In genomic region chr12:12954361-12954760, GRCh38 we compare ENCODE assay signal across 34 cellular contexts. TPM values are rescaled to one million over a fixed set of nuclear protein-coding genes. Genes with fewer than 3 reads are reported as not detected.
DNase-seq lines count a peak whose midpoint lies in the region; ATAC-seq and TF ChIP-seq lines count a peak whose summit lies in the region.
"Had no signal": no experiment of that assay in that cellular context is flagged by ENCODE, and none has a peak within 500 bp of the region (broad histone marks: within the 10 kb centered on the region; RNA-seq: fewer than 3 reads in every experiment).

No MANE protein-coding gene starts in this region.

- no peak overlapping the region for H3K56ac ChIP-seq in IMR-90 (ENCODE audit: extremely low read depth, insufficient read depth, low read length)

- no peak overlapping the region for H4K8ac ChIP-seq in IMR-90 (ENCODE audit: low read depth in 2 of 2, low read length in 2 of 2)

- no peak overlapping the region for H3K27ac Mint-ChIP-seq in osteocyte (ENCODE audit: unreplicated experiment)
- H3K27ac Mint-ChIP-seq: activated CD8-positive, alpha-beta memory T cell treated with anti-CD3 and anti-CD28 coated beads, Interleukin-2, amount 10 ng/mL, durations not matched to agents 7 days and 5 days; activated naive CD4-positive, alpha-beta T cell treated with anti-CD3 and anti-CD28 coated beads, Interleukin-2, amount 10 ng/mL, durations not matched to agents 7 days and 5 days; activated T-cell treated with anti-CD3 and anti-CD28 coated beads, Interleukin-2, amount 50 U/mL, for 72 hours; CD4-positive, alpha-beta memory T cell; dendritic cell treated with granulocyte-macrophage colony-stimulating factor and Interleukin-4, amounts not matched to agents 40 ng/mL and 50 ng/mL, for 4 days; mesothelial cell of epicardium; naive thymus-derived CD4-positive, alpha-beta T cell; stimulated activated naive B cell treated with anti-CD40 and anti-IgM and Interleukin-4, amounts not matched to agents 10 μg/mL and 1 μg/mL and 100 μg/mL, for 72 hours; T-helper 2 cell treated with Interferon-gamma antibody and Interleukin-4, amounts not matched to agents 5 μg/mL and 100 μg/mL, for 36 hours had no signal

- H4K20me1 ChIP-seq in IMR-90 (ENCODE audit: insufficient read depth, low read length), result no peaks in the 10 kb centered on the region

- H3K9me3 Mint-ChIP-seq in osteocyte (ENCODE audit: unreplicated experiment), result no peaks in the 10 kb centered on the region
- H3K9me3 Mint-ChIP-seq: activated naive CD4-positive, alpha-beta T cell treated with anti-CD3 and anti-CD28 coated beads, Interleukin-2, amount 10 ng/mL, durations not matched to agents 7 days and 5 days; activated T-cell treated with anti-CD3 and anti-CD28 coated beads, Interleukin-2, amount 50 U/mL, for 72 hours; CD4-positive, alpha-beta memory T cell; mesothelial cell of epicardium; stimulated activated naive B cell treated with anti-CD40 and anti-IgM and Interleukin-4, amounts not matched to agents 10 μg/mL and 1 μg/mL and 100 μg/mL, for 72 hours; T-helper 2 cell treated with Interferon-gamma antibody and Interleukin-4, amounts not matched to agents 5 μg/mL and 100 μg/mL, for 36 hours had no signal

- no peak overlapping the region for H2AFZ ChIP-seq in IMR-90 (replicated peaks; ENCODE audit: low read length, poor library complexity)

- H4K5ac ChIP-seq in IMR-90 (ENCODE audit: low read depth, low read length), result no peak overlapping the region

- H3K23ac ChIP-seq in IMR-90 (ENCODE audit: low read depth, low read length), result no peak overlapping the region

- H3K27me3 Mint-ChIP-seq in osteocyte (ENCODE audit: unreplicated experiment), result peaks cover 2% of the 10 kb centered on the region
- H3K27me3 Mint-ChIP-seq: dendritic cell treated with granulocyte-macrophage colony-stimulating factor and Interleukin-4, amounts not matched to agents 40 ng/mL and 50 ng/mL, for 4 days had no signal

- no peak overlapping the region for H3K4me3 ChIP-seq in IMR-90 (ENCODE audit: insufficient read depth, low read depth, low read length)
- H3K4me3 ChIP-seq: left lung, pancreas, right atrium auricular region, spleen had no signal

- in situ Hi-C loops in IMR-90 (cut with MboI; ENCODE audit: low sequenced_read_pairs), result no loop called here

- no peak overlapping the region for H3K9ac ChIP-seq in IMR-90 (ENCODE audit: low read depth, low read length)
- H3K9ac ChIP-seq: KMS-11 had no signal

- H2AK9ac ChIP-seq in IMR-90 (replicated peaks; ENCODE audit: low read depth, low read length, poor library complexity), result no peak overlapping the region

- WGBS in IMR-90 (ENCODE audit: extremely low coverage in 2 of 2, insufficient read length in 1 of 2), 2 experiments, result no CpG with 5 or more reads among the region's 5 CpGs

- no peak overlapping the region for H2BK120ac ChIP-seq in IMR-90 (ENCODE audit: low read depth, low read length)

- H2AK5ac ChIP-seq in IMR-90 (ENCODE audit: low read depth, low read length), result no peak overlapping the region

- H4K91ac ChIP-seq in IMR-90 (ENCODE audit: insufficient read depth, low read depth, low read length), result no peak overlapping the region

- no peaks in the 10 kb centered on the region for H3K9me3 ChIP-seq in IMR-90 (ENCODE audit: control insufficient read depth, insufficient read depth, low read length)
- H3K9me3 ChIP-seq: left lung, pancreas, right atrium auricular region, spleen had no signal

- no peaks in the 10 kb centered on the region for H3K36me3 Mint-ChIP-seq in osteocyte (ENCODE audit: unreplicated experiment)
- H3K36me3 Mint-ChIP-seq: activated CD8-positive, alpha-beta memory T cell treated with anti-CD3 and anti-CD28 coated beads, Interleukin-2, amount 10 ng/mL, durations not matched to agents 7 days and 5 days; activated naive CD4-positive, alpha-beta T cell treated with anti-CD3 and anti-CD28 coated beads, Interleukin-2, amount 10 ng/mL, durations not matched to agents 7 days and 5 days; CD4-positive, alpha-beta memory T cell had no signal

- H3K27me3 ChIP-seq in IMR-90 (ENCODE audit: control insufficient read depth, insufficient read depth, low read length), result no peaks in the 10 kb centered on the region
- H3K27me3 ChIP-seq: left lung, pancreas, right atrium auricular region, spleen had no signal

- BruUV-seq in IMR-90 (replicated peaks; lab: Mats Ljungman, UMichigan), result no TSS peak

- H2BK20ac ChIP-seq in IMR-90 (ENCODE audit: low read depth, low read length), result no peak overlapping the region

- ATAC-seq in IMR-90 (ENCODE audit: low read depth), result no peak
- ATAC-seq in GM21367 (IDR thresholded peaks at IDR 0.05; ENCODE audit: unreplicated experiment), result no peak
- ATAC-seq: activated CD8-positive, alpha-beta memory T cell treated with anti-CD3 and anti-CD28 coated beads, Interleukin-2, amount 10 ng/mL, durations not matched to agents 7 days and 5 days; activated T-cell treated with anti-CD3 and anti-CD28 coated beads, Interleukin-2, amount 50 U/mL, for 72 hours; left lung; naive thymus-derived CD4-positive, alpha-beta T cell; stimulated activated naive B cell treated with anti-CD40 and anti-IgM and Interleukin-4, amounts not matched to agents 10 μg/mL and 1 μg/mL and 100 μg/mL, for 72 hours had no signal

- CTCF ChIA-PET in IMR-90 (lab: Yijun Ruan, JAX), result no interaction called here

- H3K14ac ChIP-seq in IMR-90 (replicated peaks; ENCODE audit: low read depth, low read length), result no peak overlapping the region

- intact Hi-C loops in IMR-90 (cut with micrococcal nuclease), result no loop called here

- dilution Hi-C loops in IMR-90 (cut with HindIII; ENCODE audit: low sequenced_read_pairs, unreplicated experiment), result no loop called here

- DNase-seq in IMR-90, result peak; percentile 55
- DNase-seq in glomerular visceral epithelial cell (ENCODE audit: extremely low spot score), result peak; percentile 23
- DNase-seq in stromal cell of bone marrow (ENCODE audit: low read depth), result peak; percentile 38
- no peak for DNase-seq in osteocyte (ENCODE audit: extremely low spot score, unreplicated experiment)
- no peak for DNase-seq in SHP77 treated with DMSO at 0.1 percent for 48 hours (lab: John Stamatoyannopoulos, UW)
- DNase-seq: activated CD4-positive, alpha-beta T cell treated with anti-CD3 and anti-CD28 coated beads, Interleukin-2, amount 50 U/mL, for 1 hour; activated CD8-positive, alpha-beta memory T cell treated with anti-CD3 and anti-CD28 coated beads, Interleukin-2, amount 10 ng/mL, durations not matched to agents 7 days and 5 days; activated naive CD4-positive, alpha-beta T cell treated with anti-CD3 and anti-CD28 coated beads, Interleukin-2, amount 10 ng/mL, durations not matched to agents 7 days and 5 days; activated T-cell treated with anti-CD3 and anti-CD28 coated beads, Interleukin-2, amount 50 U/mL, for 72 hours; AML-193; anterior cingulate cortex; caudate nucleus; CD4-positive, alpha-beta memory T cell; DMS 273 treated with DMSO at 0.1 percent for 48 hours; GF-D8; head of caudate nucleus; left lung; naive thymus-derived CD4-positive, alpha-beta T cell; NCI-H146; NCI-H748 treated with DMSO at 0.1 percent for 48 hours; pancreas; spleen; stimulated activated CD4-positive, alpha-beta T cell treated with anti-CD3 and anti-CD28 coated beads, Interleukin-4, amount 100 ng/mL, for 1 hour; stimulated activated naive B cell treated with anti-CD40 and anti-IgM and Interleukin-4, amounts not matched to agents 10 μg/mL and 1 μg/mL and 100 μg/mL, for 72 hours had no signal

- POLR2A ChIA-PET in IMR-90 (lab: Charles Lee; ENCODE audit: unreplicated experiment), result no interaction called here

- peaks cover 3% of the 10 kb centered on the region for H3K4me1 Mint-ChIP-seq in osteocyte (ENCODE audit: unreplicated experiment)
- H3K4me1 Mint-ChIP-seq: activated CD8-positive, alpha-beta memory T cell treated with anti-CD3 and anti-CD28 coated beads, Interleukin-2, amount 10 ng/mL, durations not matched to agents 7 days and 5 days; activated naive CD4-positive, alpha-beta T cell treated with anti-CD3 and anti-CD28 coated beads, Interleukin-2, amount 10 ng/mL, durations not matched to agents 7 days and 5 days; CD4-positive, alpha-beta memory T cell; naive thymus-derived CD4-positive, alpha-beta T cell; stimulated activated naive B cell treated with anti-CD40 and anti-IgM and Interleukin-4, amounts not matched to agents 10 μg/mL and 1 μg/mL and 100 μg/mL, for 72 hours had no signal

- no peak overlapping the region for H3K27ac ChIP-seq in IMR-90 (ENCODE audit: insufficient read depth, low read length)
- H3K27ac ChIP-seq in VCaP, result peak overlapping the region; percentile 64
- H3K27ac ChIP-seq: KMS-11, left lung, pancreas, right atrium auricular region, spleen had no signal

- no peak for TF ChIP-seq POLR2A in IMR-90 (IDR thresholded peaks at IDR 0.05; ENCODE audit: low read depth, low read length)

- TF ChIP-seq CTCF in IMR-90 (conservative IDR thresholded peaks at IDR 0.05; ENCODE audit: low read depth, low read length) (no peak), VCaP (conservative IDR thresholded peaks at IDR 0.05) (no peak), osteocyte (IDR thresholded peaks at IDR 0.05) (no peak)

- no peak overlapping the region for H3K4ac ChIP-seq in IMR-90 (ENCODE audit: low read depth, low read length)

- no peak overlapping the region for H3K18ac ChIP-seq in IMR-90 (ENCODE audit: low read depth, low read length)

- TF ChIP-seq RAD21 in IMR-90 (IDR thresholded peaks at IDR 0.05; ENCODE audit: low read length), result no peak

- H3K4me3 Mint-ChIP-seq in osteocyte (ENCODE audit: unreplicated experiment), result no peak overlapping the region
- H3K4me3 Mint-ChIP-seq: activated CD8-positive, alpha-beta memory T cell treated with anti-CD3 and anti-CD28 coated beads, Interleukin-2, amount 10 ng/mL, durations not matched to agents 7 days and 5 days; activated naive CD4-positive, alpha-beta T cell treated with anti-CD3 and anti-CD28 coated beads, Interleukin-2, amount 10 ng/mL, durations not matched to agents 7 days and 5 days; activated T-cell treated with anti-CD3 and anti-CD28 coated beads, Interleukin-2, amount 50 U/mL, for 72 hours; CD4-positive, alpha-beta memory T cell; dendritic cell treated with granulocyte-macrophage colony-stimulating factor and Interleukin-4, amounts not matched to agents 40 ng/mL and 50 ng/mL, for 4 days; mesothelial cell of epicardium; stimulated activated naive B cell treated with anti-CD40 and anti-IgM and Interleukin-4, amounts not matched to agents 10 μg/mL and 1 μg/mL and 100 μg/mL, for 72 hours; T-helper 2 cell treated with Interferon-gamma antibody and Interleukin-4, amounts not matched to agents 5 μg/mL and 100 μg/mL, for 36 hours had no signal

- no peak overlapping the region for H3K4me2 ChIP-seq in IMR-90 (ENCODE audit: low read depth, low read length)
- H3K4me2 ChIP-seq: KMS-11 had no signal

- H2BK15ac ChIP-seq in IMR-90 (ENCODE audit: low read depth, low read length), result no peak overlapping the region

- H2BK5ac ChIP-seq in IMR-90 (ENCODE audit: low read depth, low read length, poor library complexity, severe bottlenecking), result no peak overlapping the region

- H3K79me1 ChIP-seq in IMR-90 (ENCODE audit: low read depth in 1 of 2, low read length in 2 of 2), result no peaks in the 10 kb centered on the region

- H3K4me1 ChIP-seq in IMR-90 (ENCODE audit: control insufficient read depth, insufficient read depth, low read length), result no peaks in the 10 kb centered on the region
- H3K4me1 ChIP-seq: left lung, pancreas, right atrium auricular region, spleen had no signal

- peaks cover 2% of the 10 kb centered on the region for H3K36me3 ChIP-seq in IMR-90 (ENCODE audit: control insufficient read depth, insufficient read depth, low read length)
- H3K36me3 ChIP-seq: pancreas, right atrium auricular region had no signal

- 0 out of 2 replicates have a peak, but pooled peaks cover 5% of the 10 kb centered on the region for H3K9me1 ChIP-seq in IMR-90 (ENCODE audit: insufficient read depth, low read length)

RNA-seq across cellular contexts. Expression of gene GPRC5D, which starts 2.4 kb away (rescaled TPM):
- not detected in 2 replicates for total RNA-seq in IMR-90 (2012; rRNA removed)
- not detected in 2 replicates for polyA plus RNA-seq in IMR-90 (2012; rRNA removed)
- polyA plus RNA-seq in IMR-90 (2012; cell fraction: cytosol; rRNA removed), result not detected in 2 replicates
- polyA plus RNA-seq in IMR-90 (2012; cell fraction: nucleus; rRNA removed; ENCODE audit: low replicate concordance), result not detected in 2 replicates
- not detected in 2 replicates for total RNA-seq in osteocyte
- total RNA-seq: activated CD8-positive, alpha-beta memory T cell treated with anti-CD3 and anti-CD28 coated beads, Interleukin-2, amount 10 ng/mL, durations not matched to agents 7 days and 5 days; activated T-cell treated with anti-CD3 and anti-CD28 coated beads, Interleukin-2, amount 50 U/mL, for 72 hours; CD4-positive, alpha-beta memory T cell; fibroblast of lung; H1; left lung; mesothelial cell of epicardium; right atrium auricular region; temporal lobe had no signal

RNA-seq across cellular contexts. Expression of gene HEBP1, which starts 45.7 kb away (rescaled TPM):
- 14.7 and 18.8 TPM in 2 replicates for total RNA-seq in IMR-90 (2012; rRNA removed)
- 44.2 and 49.2 TPM in 2 replicates for polyA plus RNA-seq in IMR-90 (2012; rRNA removed)
- 51.3 and 60.0 TPM in 2 replicates for polyA plus RNA-seq in IMR-90 (2012; cell fraction: cytosol; rRNA removed)
- 16.0 and 25.4 TPM in 2 replicates for polyA plus RNA-seq in IMR-90 (2012; cell fraction: nucleus; rRNA removed; ENCODE audit: low replicate concordance)
- 54.8 and 56.7 TPM in 2 replicates for total RNA-seq in osteocyte

Comparison
In these comparisons a context has a peak if more than half of its experiments do, and no peak if none do; other contexts are left out.
1. DNase-seq: peak in IMR-90 (single experiment), glomerular visceral epithelial cell (single experiment) and stromal cell of bone marrow (single experiment); none in osteocyte (single experiment) and SHP77 treated with DMSO at 0.1 percent for 48 hours (single experiment).